29 cellular contexts compared by ENCODE assay signal in the genomic region with DNA sequence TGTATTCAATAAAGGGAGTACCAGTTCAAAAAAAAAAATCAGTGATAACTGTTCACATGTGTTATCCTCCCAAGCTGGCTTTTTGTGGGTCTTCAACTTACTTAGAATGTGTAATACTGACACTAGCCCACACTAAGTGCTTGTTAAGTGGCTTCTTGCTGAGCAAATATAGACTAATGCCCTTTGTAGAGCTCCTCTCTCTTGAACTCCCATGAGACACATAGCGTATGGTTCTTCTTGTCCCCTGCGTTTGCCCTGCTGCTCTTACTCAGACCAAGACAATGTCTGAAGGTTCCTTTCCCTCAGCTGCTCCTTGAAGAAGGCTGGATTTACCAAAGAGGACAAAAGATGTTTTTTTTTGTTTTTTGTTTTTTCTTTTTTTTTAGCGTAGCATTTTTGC.
A peak's percentile ranks its signal among the peaks of the same experiment; 100 is the strongest.
DNase-seq lines count a peak whose midpoint lies in the region; ATAC-seq and TF ChIP-seq lines count a peak whose summit lies in the region.
"Had no signal": no experiment of that assay in that cellular context is flagged by ENCODE, and none has a peak within 500 bp of the region (broad histone marks: within the 10 kb centered on the region; RNA-seq: fewer than 3 reads in every experiment).

No MANE protein-coding gene starts in this region.

- no peaks in the 10 kb centered on the region for H3K27me3 ChIP-seq in dorsolateral prefrontal cortex
- H3K27me3 ChIP-seq: esophagus muscularis mucosa, thyroid gland, uterus had no signal

- H3K4me1 Mint-ChIP-seq in glutamatergic neuron (ENCODE audit: low read depth, unreplicated experiment) = peaks cover 27% of the 10 kb centered on the region

- H3K9me3 Mint-ChIP-seq in glutamatergic neuron (ENCODE audit: unreplicated experiment) = peaks cover 5% of the 10 kb centered on the region
- H3K9me3 Mint-ChIP-seq: activated CD4-positive, alpha-beta memory T cell treated with anti-CD3 and anti-CD28 coated beads, Interleukin-2, amount 10 ng/mL, durations not matched to agents 7 days and 5 days; activated T-helper 1 cell treated with anti-CD3 and anti-CD28 coated beads, Interleukin-12 subunit alpha, Interleukin-12 subunit beta, Interleukin-2, Interleukin-4 antibody, amounts not matched to agents 30 ng/mL and 10 ng/mL and 1 ng/mL, durations not matched to agents 14 hours and 24 hours and 36 hours; central memory CD8-positive, alpha-beta T cell; dendritic cell treated with granulocyte-macrophage colony-stimulating factor and Interleukin-4, amounts not matched to agents 40 ng/mL and 50 ng/mL, for 4 days; GM23338 had no signal

- no peak for ATAC-seq in HG02642 (IDR thresholded peaks at IDR 0.05; ENCODE audit: poor library complexity, unreplicated experiment)
- ATAC-seq: GM23338, sciatic nerve had no signal

- H3K4me3 ChIP-seq in dorsolateral prefrontal cortex = no peak overlapping the region
- H3K4me3 ChIP-seq: esophagus muscularis mucosa, GM23338, thyroid gland, uterus had no signal

- DNase-seq in NCI-H1417 (lab: John Stamatoyannopoulos, UW) (peak; percentile 20 to 98 (median 74)), NCI-H1417 treated with DMSO at 0.1 percent for 48 hours (lab: John Stamatoyannopoulos, UW) (no peak), NCI-H1092 (lab: John Stamatoyannopoulos, UW) (peak; percentile 51), NCI-H345 (lab: John Stamatoyannopoulos, UW) (peak; percentile 47), glutamatergic neuron (no peak), dorsolateral prefrontal cortex (no peak), cerebellum (ENCODE audit: low spot score) (no peak)
- DNase-seq: activated CD4-positive, alpha-beta memory T cell treated with anti-CD3 and anti-CD28 coated beads, Interleukin-2, amount 10 ng/mL, durations not matched to agents 7 days and 5 days; activated CD8-positive, alpha-beta memory T cell treated with anti-CD3 and anti-CD28 coated beads, Interleukin-2, amount 50 U/mL, for 48 hours; activated naive CD4-positive, alpha-beta T cell treated with Interleukin-2 at 50 U/mL for 16 hours; foreskin fibroblast; head of caudate nucleus; kidney; NCI-H1048; NCI-H2227 treated with DMSO at 0.1 percent for 48 hours; nucleus accumbens; SIG-M5; stimulated activated CD4-positive, alpha-beta T cell treated with anti-CD3 and anti-CD28 coated beads, Interleukin-12 subunit alpha, Interleukin-12 subunit beta, amount 100 ng/mL, for 4 hours; stimulated activated CD4-positive, alpha-beta T cell treated with anti-CD3 and anti-CD28 coated beads, Interleukin-4, amount 100 ng/mL, for 1 hour; thyroid gland; uterus had no signal

- H3K36me3 Mint-ChIP-seq in glutamatergic neuron (ENCODE audit: unreplicated experiment) = no peaks in the 10 kb centered on the region

- peak overlapping the region; percentile 76 for H3K27ac Mint-ChIP-seq in glutamatergic neuron (ENCODE audit: unreplicated experiment)
- H3K27ac Mint-ChIP-seq: activated CD4-positive, alpha-beta memory T cell treated with anti-CD3 and anti-CD28 coated beads, Interleukin-2, amount 10 ng/mL, durations not matched to agents 7 days and 5 days; activated T-helper 1 cell treated with anti-CD3 and anti-CD28 coated beads, Interleukin-12 subunit alpha, Interleukin-12 subunit beta, Interleukin-2, Interleukin-4 antibody, amounts not matched to agents 30 ng/mL and 10 ng/mL and 1 ng/mL, durations not matched to agents 14 hours and 24 hours and 36 hours; dendritic cell treated with granulocyte-macrophage colony-stimulating factor and Interleukin-4, amounts not matched to agents 40 ng/mL and 50 ng/mL, for 4 days had no signal

- H3K4me3 Mint-ChIP-seq in glutamatergic neuron (ENCODE audit: unreplicated experiment) = peak overlapping the region; percentile 10
- H3K4me3 Mint-ChIP-seq: activated CD4-positive, alpha-beta memory T cell treated with anti-CD3 and anti-CD28 coated beads, Interleukin-2, amount 10 ng/mL, durations not matched to agents 7 days and 5 days; activated T-helper 1 cell treated with anti-CD3 and anti-CD28 coated beads, Interleukin-12 subunit alpha, Interleukin-12 subunit beta, Interleukin-2, Interleukin-4 antibody, amounts not matched to agents 30 ng/mL and 10 ng/mL and 1 ng/mL, durations not matched to agents 14 hours and 24 hours and 36 hours; central memory CD8-positive, alpha-beta T cell; dendritic cell treated with granulocyte-macrophage colony-stimulating factor and Interleukin-4, amounts not matched to agents 40 ng/mL and 50 ng/mL, for 4 days; GM23338 had no signal

- TF ChIP-seq CTCF in glutamatergic neuron (IDR thresholded peaks at IDR 0.05; ENCODE audit: partially characterized antibody, unreplicated experiment) (no peak), dorsolateral prefrontal cortex (IDR thresholded peaks at IDR 0.05 in 54 of 56, conservative IDR thresholded peaks at IDR 0.05 in 2 of 56; ENCODE audit: low read depth in 1 of 56, partially characterized antibody in 56 of 56) (no peak)

- peaks cover 9% of the 10 kb centered on the region for H3K27me3 Mint-ChIP-seq in glutamatergic neuron (ENCODE audit: unreplicated experiment)
- H3K27me3 Mint-ChIP-seq: dendritic cell treated with granulocyte-macrophage colony-stimulating factor and Interleukin-4, amounts not matched to agents 40 ng/mL and 50 ng/mL, for 4 days; progenitor cell of endocrine pancreas had no signal

- H3K27ac ChIP-seq in dorsolateral prefrontal cortex = no peak overlapping the region
- H3K27ac ChIP-seq: esophagus muscularis mucosa, thyroid gland, uterus had no signal

- intact Hi-C loops in dorsolateral prefrontal cortex (cut with DNase I) = no loop called here

Comparison
In these comparisons a context has a peak if more than half of its experiments do, and no peak if none do; other contexts are left out.
1. DNase-seq: peak in NCI-H1417 (3 of 3), NCI-H1092 (single experiment) and NCI-H345 (single experiment); none in NCI-H1417 treated with DMSO at 0.1 percent for 48 hours (single experiment), glutamatergic neuron (single experiment), dorsolateral prefrontal cortex (0 of 10) and cerebellum (single experiment).